In genomic region chr13:27176772-27177171, GRCh38 we compare ENCODE assay signal across 16 cellular contexts. TPM values are rescaled to one million over a fixed set of nuclear protein-coding genes. Genes with fewer than 3 reads are reported as not detected.
DNase-seq lines count a peak whose midpoint lies in the region; ATAC-seq, FAIRE-seq and TF ChIP-seq lines count a peak whose summit lies in the region.
"Had no signal": no experiment of that assay in that cellular context is flagged by ENCODE, and none has a peak within 500 bp of the region (broad histone marks: within the 10 kb centered on the region; RNA-seq: fewer than 3 reads in every experiment).

No MANE protein-coding gene starts in this region.

- WGBS in GM12878 (ENCODE audit: insufficient coverage, insufficient replicate concordance, low lambda C conversion rate, missing lambda C conversion rate): 0% methylated on average over 2 of the region's 2 CpGs
- WGBS in tibial nerve, 2 donors: 54 to 66% methylated on average over 2 of the region's 2 CpGs

- ATAC-seq in stimulated activated naive CD8-positive, alpha-beta T cell treated with anti-CD3 and anti-CD28 coated beads, Interleukin-15, Interleukin-2, amounts not matched to agents 100 U/mL and 50 U/mL, for 24 hours: no peak
- no peak for ATAC-seq in GM23338
- ATAC-seq in GM12878: peak; percentile 12; the same call in 2 of the 3 replicates
- no peak for ATAC-seq in activated CD4-positive, alpha-beta T cell treated with anti-CD3 and anti-CD28 coated beads for 36 hours
- ATAC-seq: HCT116 had no signal

- no peak overlapping the region for H2AFZ ChIP-seq in GM23338
- peak overlapping the region; percentile 39 for H2AFZ ChIP-seq in GM12878 (ENCODE audit: control insufficient read depth, low read depth, low read length)

- H3K36me3 Mint-ChIP-seq in stimulated activated naive CD8-positive, alpha-beta T cell treated with anti-CD3 and anti-CD28 coated beads, Interleukin-15, Interleukin-2, amounts not matched to agents 100 ng/mL and 50 ng/mL, for 24 hours (ENCODE audit: low read depth): no peaks in the 10 kb centered on the region
- no peaks in the 10 kb centered on the region for H3K36me3 Mint-ChIP-seq in GM23338 (ENCODE audit: low read depth)
- no peaks in the 10 kb centered on the region for H3K36me3 Mint-ChIP-seq in activated CD4-positive, alpha-beta T cell treated with anti-CD3 and anti-CD28 coated beads for 36 hours (ENCODE audit: low read depth)

- no peaks in the 10 kb centered on the region for H3K9me2 ChIP-seq in GM23338 (ENCODE audit: insufficient read depth)

- FAIRE-seq in GM12878 (lab: Jason Lieb, UNC): no peak
- FAIRE-seq: A204.1 had no signal

- H3K36me3 ChIP-seq in GM23338 (ENCODE audit: insufficient read depth) (no peaks in the 10 kb centered on the region), GM12878 (ENCODE audit: control insufficient read depth in 2 of 2, insufficient read depth in 2 of 2, low read length in 1 of 2) (no peaks in the 10 kb centered on the region), tibial nerve (no peaks in the 10 kb centered on the region)

- no peak for TF ChIP-seq RAD21 in GM12878 (IDR thresholded peaks at IDR 0.05; ENCODE audit: insufficient read depth, low read depth, low read length)

- in situ Hi-C loops in GM12878 (cut with MboI): no loop called here

- H4K20me1 ChIP-seq in GM23338 (replicated peaks; ENCODE audit: insufficient read depth): no peaks in the 10 kb centered on the region
- no peaks in the 10 kb centered on the region for H4K20me1 ChIP-seq in GM12878 (ENCODE audit: control insufficient read depth, insufficient read depth)

- peaks cover 33% of the 10 kb centered on the region for H3K4me1 Mint-ChIP-seq in stimulated activated naive CD8-positive, alpha-beta T cell treated with anti-CD3 and anti-CD28 coated beads, Interleukin-15, Interleukin-2, amounts not matched to agents 100 ng/mL and 50 ng/mL, for 24 hours (ENCODE audit: low read depth)
- peaks cover 15% of the 10 kb centered on the region for H3K4me1 Mint-ChIP-seq in GM23338
- H3K4me1 Mint-ChIP-seq in activated CD4-positive, alpha-beta T cell treated with anti-CD3 and anti-CD28 coated beads for 36 hours: peaks cover 26% of the 10 kb centered on the region

- CTCF ChIA-PET in GM12878 (lab: Yijun Ruan, JAX): interaction anchor here (0.6 to 1.4 kb wide), 3 partner anchors 14 to 1991 kb away, joined by 4 to 7 read pairs (median 5); no protein-coding TSS in a partner anchor
- CTCF ChIA-PET in activated CD4-positive, alpha-beta T cell treated with anti-CD3 and anti-CD28 coated beads for 36 hours (lab: Charles Lee): interaction anchor here (0.7 kb wide), 1 partner anchor 176 kb away, joined by 3 read pairs; no protein-coding TSS in a partner anchor

- H3K27ac ChIP-seq in GM23338 (ENCODE audit: low read depth) (peak overlapping the region; percentile 11; the same call in 1 of the 2 replicates), GM12878 (ENCODE audit: control insufficient read depth, insufficient read depth) (peak overlapping the region; percentile 36), tibial nerve (no peak overlapping the region)
- H3K27ac ChIP-seq: HL-60 had no signal

- peaks cover 3% of the 10 kb centered on the region for H3K27me3 Mint-ChIP-seq in stimulated activated naive CD8-positive, alpha-beta T cell treated with anti-CD3 and anti-CD28 coated beads, Interleukin-15, Interleukin-2, amounts not matched to agents 100 ng/mL and 50 ng/mL, for 24 hours
- H3K27me3 Mint-ChIP-seq in GM23338 (ENCODE audit: insufficient read depth, low read depth, poor library complexity): no peaks in the 10 kb centered on the region
- H3K27me3 Mint-ChIP-seq in activated CD4-positive, alpha-beta T cell treated with anti-CD3 and anti-CD28 coated beads for 36 hours: peaks cover 3% of the 10 kb centered on the region

- H3F3A ChIP-seq in GM23338 (replicated peaks; ENCODE audit: low read depth): peaks cover 4% of the 10 kb centered on the region; the same call in 1 of the 2 replicates

- peak overlapping the region; percentile 69 for H3K27ac Mint-ChIP-seq in stimulated activated naive CD8-positive, alpha-beta T cell treated with anti-CD3 and anti-CD28 coated beads, Interleukin-15, Interleukin-2, amounts not matched to agents 100 ng/mL and 50 ng/mL, for 24 hours
- H3K27ac Mint-ChIP-seq in GM23338: no peak overlapping the region
- no peak overlapping the region for H3K27ac Mint-ChIP-seq in activated CD4-positive, alpha-beta T cell treated with anti-CD3 and anti-CD28 coated beads for 36 hours

- RAD21 ChIA-PET in GM12878 (lab: Charles Lee; ENCODE audit: unreplicated experiment): interaction anchor here (0.6 to 2.0 kb wide), 4 partner anchors 9 to 29 kb away, joined by 3 to 4 read pairs (median 4); no protein-coding TSS in a partner anchor

- POLR2A ChIA-PET in GM12878 (lab: Charles Lee): interaction anchor here (0.6 to 0.9 kb wide), 2 partner anchors 15 to 46 kb away, joined by 4 to 5 read pairs; no protein-coding TSS in a partner anchor
- POLR2A ChIA-PET in activated CD4-positive, alpha-beta T cell treated with anti-CD3 and anti-CD28 coated beads for 36 hours (lab: Charles Lee): no interaction called here

- H3K9me3 Mint-ChIP-seq in stimulated activated naive CD8-positive, alpha-beta T cell treated with anti-CD3 and anti-CD28 coated beads, Interleukin-15, Interleukin-2, amounts not matched to agents 100 ng/mL and 50 ng/mL, for 24 hours: no peaks in the 10 kb centered on the region
- no peaks in the 10 kb centered on the region; the same call in 1 of the 3 replicates for H3K9me3 Mint-ChIP-seq in GM23338
- no peaks in the 10 kb centered on the region for H3K9me3 Mint-ChIP-seq in activated CD4-positive, alpha-beta T cell treated with anti-CD3 and anti-CD28 coated beads for 36 hours (ENCODE audit: low read depth)

- DNase-seq in stimulated activated naive CD8-positive, alpha-beta T cell treated with anti-CD3 and anti-CD28 coated beads, Interleukin-15, Interleukin-2, amounts not matched to agents 100 U/mL and 50 U/mL, for 24 hours: no peak
- DNase-seq in GM23338 (ENCODE audit: low spot score): no peak
- no peak for DNase-seq in GM12878 (ENCODE audit: low read depth, low spot score)
- DNase-seq in tibial nerve (ENCODE audit: low spot score in 2 of 2): no peak
- no peak for DNase-seq in activated CD4-positive, alpha-beta T cell treated with anti-CD3 and anti-CD28 coated beads for 36 hours
- DNase-seq in iPS-NIHi11 (ENCODE audit: low spot score): no peak
- DNase-seq in UCSD-AML1 (lab: John Stamatoyannopoulos, UW; ENCODE audit: unreplicated experiment): no peak
- DNase-seq: Caco-2, KG1, NCI-H1105 treated with DMSO at 0.1 percent for 48 hours, NCI-H187 treated with DMSO at 0.1 percent for 48 hours, NCI-H446 had no signal

- H3K4me1 ChIP-seq in GM23338 (ENCODE audit: insufficient read depth) (peaks cover 14% of the 10 kb centered on the region), GM12878 (ENCODE audit: control insufficient read depth, insufficient read depth, low read length) (peaks cover 13% of the 10 kb centered on the region), tibial nerve (peaks cover 0 to 11% (median 3%) of the 10 kb centered on the region in 4 donors)

- TF ChIP-seq EP300 in GM12878 (IDR thresholded peaks at IDR 0.05; ENCODE audit: borderline replicate concordance in 1 of 2, control insufficient read depth in 1 of 2, low read depth in 2 of 2, low read length in 2 of 2) (no peak), tibial nerve (IDR thresholded peaks at IDR 0.05) (no peak)

- no peak overlapping the region for H3K4me3 ChIP-seq in GM23338
- H3K4me3 ChIP-seq in GM12878: peak overlapping the region; percentile 51; the same call in 1 of the 2 replicates
- H3K4me3 ChIP-seq in tibial nerve: no peak overlapping the region

- no peak for TF ChIP-seq CTCF in GM23338 (conservative IDR thresholded peaks at IDR 0.05; ENCODE audit: low read depth in 2 of 2)
- no peak for TF ChIP-seq CTCF in GM12878 (IDR thresholded peaks at IDR 0.05 in 2 of 3, conservative IDR thresholded peaks at IDR 0.05 in 1 of 3; ENCODE audit: control insufficient read depth in 2 of 3, extremely low read depth in 1 of 3, insufficient read depth in 1 of 3, low read depth in 3 of 3, low read length in 3 of 3)
- no peak for TF ChIP-seq CTCF in tibial nerve (IDR thresholded peaks at IDR 0.05)

- H3K79me2 ChIP-seq in GM23338 (replicated peaks; ENCODE audit: insufficient read depth) (no peaks in the 10 kb centered on the region), GM12878 (ENCODE audit: control insufficient read depth, insufficient read depth, low read length) (peaks cover 4% of the 10 kb centered on the region)

- TF ChIP-seq POLR2A in GM12878 (IDR thresholded peaks at IDR 0.05; ENCODE audit: low read depth, low read length) (no peak), tibial nerve (IDR thresholded peaks at IDR 0.05) (no peak)

- H3K27me3 ChIP-seq in GM23338 (ENCODE audit: insufficient read depth) (no peaks in the 10 kb centered on the region), GM12878 (replicated peaks in 1 of 2; ENCODE audit: control insufficient read depth in 2 of 2, insufficient read depth in 2 of 2, low read length in 1 of 2) (no peaks in the 10 kb centered on the region), tibial nerve (no peaks in the 10 kb centered on the region)

- no TSS peak for BruUV-seq in GM12878 (replicated peaks; lab: Mats Ljungman, UMichigan)

- no peak overlapping the region for H3K4me3 Mint-ChIP-seq in stimulated activated naive CD8-positive, alpha-beta T cell treated with anti-CD3 and anti-CD28 coated beads, Interleukin-15, Interleukin-2, amounts not matched to agents 100 ng/mL and 50 ng/mL, for 24 hours
- no peak overlapping the region for H3K4me3 Mint-ChIP-seq in GM23338
- no peak overlapping the region for H3K4me3 Mint-ChIP-seq in activated CD4-positive, alpha-beta T cell treated with anti-CD3 and anti-CD28 coated beads for 36 hours

- H3K4me2 ChIP-seq in GM23338 (no peak overlapping the region), GM12878 (ENCODE audit: control insufficient read depth, insufficient read depth) (peak overlapping the region; percentile 58; the same call in 1 of the 2 replicates)

- no peaks in the 10 kb centered on the region for H3K9me3 ChIP-seq in GM12878 (replicated peaks; ENCODE audit: control insufficient read depth, insufficient read depth, low read length)
- no peaks in the 10 kb centered on the region for H3K9me3 ChIP-seq in tibial nerve
- H3K9me3 ChIP-seq: Caco-2 had no signal

- SMC1A ChIA-PET in GM12878 (lab: Charles Lee; ENCODE audit: uncharacterized antibody, unreplicated experiment): interaction anchor here (0.6 to 3.0 kb wide), 7 partner anchors 13 to 77 kb away, joined by 3 to 7 read pairs (median 3); no protein-coding TSS in a partner anchor

- intact Hi-C loops in GM12878 (cut with micrococcal nuclease; ENCODE audit: unreplicated experiment): loop anchor here (10.0 kb wide), 1 partner anchor 192 kb away; no protein-coding TSS in a partner anchor
- intact Hi-C loops in activated CD4-positive, alpha-beta T cell treated with anti-CD3 and anti-CD28 coated beads for 36 hours (cut with DNase I, micrococcal nuclease): loop anchor here (10.0 kb wide), 2 partner anchors 248 to 992 kb away; partner anchors contain the start of gene GTF3A (in 1 of the 2)

- peak overlapping the region; percentile 48 for H3K9ac ChIP-seq in GM12878 (ENCODE audit: control insufficient read depth, insufficient read depth, low read length)

RNA-seq across cellular contexts. Expression of gene USP12, which starts 5.2 kb away (rescaled TPM):
- total RNA-seq in GM23338 (2014; rRNA removed; shearing (Covaris generic)): 32.5 and 39.3 TPM in 2 replicates
- polyA plus RNA-seq in GM23338 (2016; fragmentation: Nextera tagmentation; extraction: Ambion mirVana) (16.9 and 18.4 TPM in 2 replicates), GM12878 (2011; rRNA removed) (25.6 and 43.0 TPM in 2 replicates), GM12878 (2014; fragmentation: Illumina TruSeq; extraction: Trizol) (32.2 and 43.5 TPM in 2 replicates), GM12878 (2014; fragmentation: Nextera tagmentation; extraction: Ambion mirVana) (1 to 10 TPM; 3.5 to 9.1 TPM), GM12878 (2014; rRNA removed) (21.0 and 22.6 TPM in 2 replicates), GM12878 (2016; fragmentation: Nextera tagmentation; extraction: Ambion mirVana) (10 to 100 TPM in 1 of 2 experiments, 1 to 10 TPM in 1; 6.4 to 29.6 TPM)
- total RNA-seq in GM12878 (2013; cell fraction: nucleolus; rRNA removed): 56.8 and 62.0 TPM in 2 replicates
- total RNA-seq in GM12878 (2014; rRNA removed) (23.6 and 25.7 TPM in 2 replicates), GM12878 (2014; rRNA removed; fragmentation: Illumina TruSeq; extraction: Trizol) (30.8 and 33.9 TPM in 2 replicates), GM12878 (2021) (28.4 and 30.7 TPM in 2 replicates), tibial nerve (10 to 100 TPM; 16.9 to 26.7 (median 22.6) TPM)
- polyA plus RNA-seq in GM12878 (2011; ENCODE audit: low read depth): 16.7 TPM
- 6.6 and 7.8 TPM in 2 replicates for polyA plus RNA-seq in GM12878 (2011; cell fraction: cytosol; rRNA removed)
- 9.3 and 10.5 TPM in 2 replicates for polyA plus RNA-seq in GM12878 (2011; cell fraction: nucleus; rRNA removed)
- polyA plus RNA-seq in GM12878 (2012): 19.5 and 25.3 TPM in 2 replicates
- polyA minus RNA-seq in GM12878 (2011; rRNA and poly(A)+ RNA removed): 12.4 and 18.1 TPM in 2 replicates
- 5.6 and 8.2 TPM in 2 replicates for polyA minus RNA-seq in GM12878 (2011; cell fraction: cytosol; rRNA and poly(A)+ RNA removed)
- 10.9 and 12.2 TPM in 2 replicates for polyA minus RNA-seq in GM12878 (2011; cell fraction: nucleus; rRNA and poly(A)+ RNA removed)
- 10 to 100 TPM; 32.3 to 32.4 TPM for total RNA-seq in activated CD4-positive, alpha-beta T cell treated with anti-CD3 and anti-CD28 coated beads for 36 hours

Comparison
In these comparisons a context has a peak if more than half of its experiments do, and no peak if none do; other contexts are left out.
1. H3K27ac ChIP-seq: peak in GM23338 (single experiment) and GM12878 (single experiment); none in tibial nerve (0 of 4).